8 cellular contexts compared by ENCODE assay signal in the genomic region with DNA sequence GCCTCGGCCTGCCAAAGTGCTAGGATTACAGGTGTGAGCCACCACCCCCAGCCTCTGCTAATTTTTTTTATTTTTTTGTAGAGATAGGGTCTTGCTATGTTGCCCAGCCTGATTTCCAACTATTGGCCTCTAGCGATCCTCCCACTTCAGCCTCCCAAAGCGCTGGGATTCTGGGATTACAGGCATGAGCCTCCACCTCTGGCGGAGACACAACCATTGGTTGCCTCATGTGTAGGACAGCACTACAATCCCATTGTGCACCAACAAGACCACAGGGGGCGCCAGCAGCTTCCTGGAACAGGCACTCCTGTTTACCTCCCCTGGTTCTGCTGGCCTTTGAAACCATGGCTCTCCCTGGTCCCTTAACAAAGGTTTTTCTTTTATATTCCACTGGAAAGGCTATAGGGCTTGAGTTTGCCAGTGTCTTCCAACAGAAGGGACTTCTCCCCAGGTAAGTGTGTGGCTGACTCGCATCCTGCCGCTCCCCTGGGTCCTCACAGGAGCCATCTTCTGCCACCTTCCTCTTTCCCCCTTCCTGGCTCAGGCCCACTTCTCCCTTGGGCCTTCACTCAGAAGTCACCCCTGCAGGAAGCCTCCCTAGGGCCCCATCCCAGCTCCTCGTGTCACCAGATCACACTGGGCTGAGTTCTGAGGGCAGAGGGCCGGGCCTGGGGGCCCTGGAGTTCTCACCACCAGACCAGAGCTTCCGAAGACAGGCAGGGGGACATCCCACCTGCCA. TPM values are rescaled to one million over a fixed set of nuclear protein-coding genes. Genes with fewer than 3 reads are reported as not detected.
DNase-seq lines count a peak whose midpoint lies in the region; ATAC-seq and TF ChIP-seq lines count a peak whose summit lies in the region.

No MANE protein-coding gene starts in this region.

- H3K4me2 ChIP-seq in KMS-11 = peak overlapping the region; percentile 13; the same call in 1 of the 2 replicates

- no peaks in the 10 kb centered on the region for H3K79me2 ChIP-seq in KMS-11 (ENCODE audit: insufficient read depth, low read depth)

- no peaks in the 10 kb centered on the region for H3K27me3 Mint-ChIP-seq in MCF 10A (ENCODE audit: insufficient read depth, unreplicated experiment)
- H3K27me3 Mint-ChIP-seq in stimulated activated naive CD8-positive, alpha-beta T cell treated with anti-CD3 and anti-CD28 coated beads, Interleukin-15, Interleukin-2, amounts not matched to agents 100 ng/mL and 50 ng/mL, for 24 hours = no peaks in the 10 kb centered on the region

- no peaks in the 10 kb centered on the region for H4K20me1 ChIP-seq in KMS-11 (ENCODE audit: insufficient read depth)

- DNase-seq in GF-D8 (lab: John Stamatoyannopoulos, UW) = peak; percentile 56
- DNase-seq in SK-MEL-5 (ENCODE audit: low read depth, low spot score) = peak; percentile 83
- peak; percentile 69 for DNase-seq in MCF 10A (ENCODE audit: unreplicated experiment)
- peak; percentile 74 to 86 for DNase-seq in left colon

- CTCF ChIA-PET in MCF 10A (lab: Yijun Ruan, JAX) = interaction anchor here (0.6 to 2.5 kb wide), 11 partner anchors 8 to 68 kb away, joined by 3 to 15 read pairs (median 4); a partner anchor contains a TSS

- H3K27ac Mint-ChIP-seq in MCF 10A (ENCODE audit: low read depth, unreplicated experiment) = no peak overlapping the region
- no peak overlapping the region for H3K27ac Mint-ChIP-seq in stimulated activated naive CD8-positive, alpha-beta T cell treated with anti-CD3 and anti-CD28 coated beads, Interleukin-15, Interleukin-2, amounts not matched to agents 100 ng/mL and 50 ng/mL, for 24 hours

- POLR2A ChIA-PET in MCF 10A (lab: Yijun Ruan, JAX) = interaction anchor here (0.6 to 4.7 kb wide), 9 partner anchors 9 to 1172 kb away, joined by 3 to 49 read pairs (median 5); partner anchors contain the start of genes AAR2, CPNE1, DSN1 and RAB5IF

- peaks cover 36% of the 10 kb centered on the region for H3K36me3 Mint-ChIP-seq in MCF 10A (ENCODE audit: insufficient read depth, unreplicated experiment)
- H3K36me3 Mint-ChIP-seq in stimulated activated naive CD8-positive, alpha-beta T cell treated with anti-CD3 and anti-CD28 coated beads, Interleukin-15, Interleukin-2, amounts not matched to agents 100 ng/mL and 50 ng/mL, for 24 hours (ENCODE audit: low read depth) = no peaks in the 10 kb centered on the region

- ATAC-seq in left colon (peak; percentile 53), GM19452 (IDR thresholded peaks at IDR 0.05; ENCODE audit: unreplicated experiment) (no peak), HG03045 (IDR thresholded peaks at IDR 0.05; ENCODE audit: unreplicated experiment) (no peak)

- H3K9ac ChIP-seq in KMS-11 = no peak overlapping the region

- in situ Hi-C loops in SK-MEL-5 (cut with HindIII; ENCODE audit: low pct_unique_long_range_greater_than_20kb, low sequenced_read_pairs) = no loop called here

- no peak overlapping the region for H3K4me3 ChIP-seq in KMS-11 (IDR thresholded peaks at IDR 0.05; ENCODE audit: insufficient read depth, low read depth, low read length)

- H3K27me3 ChIP-seq in KMS-11 (ENCODE audit: insufficient read depth, low read depth) = no peaks in the 10 kb centered on the region

- H3K4me1 Mint-ChIP-seq in MCF 10A (ENCODE audit: insufficient read depth, unreplicated experiment) = peaks cover 5% of the 10 kb centered on the region
- H3K4me1 Mint-ChIP-seq in stimulated activated naive CD8-positive, alpha-beta T cell treated with anti-CD3 and anti-CD28 coated beads, Interleukin-15, Interleukin-2, amounts not matched to agents 100 ng/mL and 50 ng/mL, for 24 hours (ENCODE audit: low read depth) = peaks cover 26% of the 10 kb centered on the region

- H3K9me3 Mint-ChIP-seq in MCF 10A (ENCODE audit: unreplicated experiment) = no peaks in the 10 kb centered on the region
- no peaks in the 10 kb centered on the region for H3K9me3 Mint-ChIP-seq in stimulated activated naive CD8-positive, alpha-beta T cell treated with anti-CD3 and anti-CD28 coated beads, Interleukin-15, Interleukin-2, amounts not matched to agents 100 ng/mL and 50 ng/mL, for 24 hours

- H3K36me3 ChIP-seq in KMS-11 (ENCODE audit: insufficient read depth) = no peaks in the 10 kb centered on the region

- BruUV-seq in MCF 10A (replicated peaks; lab: Mats Ljungman, UMichigan) = no TSS peak

- intact Hi-C loops in MCF 10A (cut with micrococcal nuclease) = no loop called here
- intact Hi-C loops in left colon (cut with DNase I, micrococcal nuclease) = no loop called here

- TF ChIP-seq CTCF in KMS-11 (conservative IDR thresholded peaks at IDR 0.05; ENCODE audit: low read depth, low read length) = peak; percentile 71; the same call in 1 of the 2 replicates
- peak; percentile 27 for TF ChIP-seq CTCF in MCF 10A (IDR thresholded peaks at IDR 0.05; ENCODE audit: unreplicated experiment)

- H3K4me3 Mint-ChIP-seq in MCF 10A (ENCODE audit: unreplicated experiment) = no peak overlapping the region
- H3K4me3 Mint-ChIP-seq in stimulated activated naive CD8-positive, alpha-beta T cell treated with anti-CD3 and anti-CD28 coated beads, Interleukin-15, Interleukin-2, amounts not matched to agents 100 ng/mL and 50 ng/mL, for 24 hours = peak overlapping the region; percentile 66

- no peak overlapping the region for H3K27ac ChIP-seq in KMS-11

- no peak overlapping the region for H2AFZ ChIP-seq in KMS-11 (ENCODE audit: low read depth)

- peaks cover 28% of the 10 kb centered on the region for H3K4me1 ChIP-seq in KMS-11 (ENCODE audit: low read depth, poor library complexity, severe bottlenecking)

RNA-seq across cellular contexts. Expression of gene TLDC2, which starts 39.2 kb away (rescaled TPM):
- not detected in 2 replicates for total RNA-seq in SK-MEL-5 (2014; rRNA removed; shearing (Covaris generic))
- polyA plus RNA-seq in SK-MEL-5 (2015; cell fraction: cytosol; rRNA removed) = not detected in 2 replicates
- not detected in 2 replicates for polyA plus RNA-seq in SK-MEL-5 (2015; cell fraction: nucleus; rRNA removed)
- not detected in 2 replicates for total RNA-seq in MCF 10A (2022)
- total RNA-seq in left colon = 10 to 100 TPM; 25.2 to 27.7 TPM

Comparison
In these comparisons a context has a peak if more than half of its experiments do, and no peak if none do; other contexts are left out.
1. RNA of gene TLDC2, which starts 39.2 kb away (total RNA-seq): 25.2 to 27.7 TPM in left colon; not detected in SK-MEL-5 and not detected in MCF 10A; every median in the first group is over 10 times any median in the second.
2. Peak in every context shown above with its lines, with median percentiles within 50 percentile points of each other: DNase-seq.